Comparison of ENCODE assay signal across 2 cellular contexts in genomic region chr13:67224148-67224846, GRCh38.
TF ChIP-seq lines count a peak whose summit lies in the region.

No MANE protein-coding gene starts in this region.

TF ChIP-seq in SK-N-SH, 30 proteins besides CTCF, POLR2A, EP300 and RAD21 (continued from another document):
- TF ChIP-seq USF2 (IDR thresholded peaks at IDR 0.05; ENCODE audit: borderline replicate concordance, low read depth, low read length) (no peak), SMC3 (IDR thresholded peaks at IDR 0.05; ENCODE audit: low read depth, low read length) (peak; percentile 88), TAF1 (IDR thresholded peaks at IDR 0.05; ENCODE audit: borderline replicate concordance, low read depth, low read length) (no peak), RFX5 (IDR thresholded peaks at IDR 0.05; ENCODE audit: low read length) (no peak), FOSL2 (IDR thresholded peaks at IDR 0.05; ENCODE audit: borderline replicate concordance, low read depth) (no peak), CHD2 (IDR thresholded peaks at IDR 0.05; ENCODE audit: low read length, partially characterized antibody) (peak; percentile 72), YY1 (IDR thresholded peaks at IDR 0.05; ENCODE audit: low read depth) (no peak), GABPA (IDR thresholded peaks at IDR 0.05; ENCODE audit: low read depth) (no peak), MXI1 (IDR thresholded peaks at IDR 0.05; ENCODE audit: low read depth, low read length) (no peak), TCF12 (IDR thresholded peaks at IDR 0.05) (no peak; the same call in 1 of the 2 replicates), TEAD4 (IDR thresholded peaks at IDR 0.05; ENCODE audit: borderline replicate concordance, insufficient read depth) (no peak), REST (IDR thresholded peaks at IDR 0.05; ENCODE audit: low read depth, low read length) (no peak), GATA2 (CRISPR knock-in tag; IDR thresholded peaks at IDR 0.05) (no peak), MAX (IDR thresholded peaks at IDR 0.05; ENCODE audit: low read depth) (no peak), IRF3 (IDR thresholded peaks at IDR 0.05; ENCODE audit: low read depth, low read length) (no peak), RCOR1 (IDR thresholded peaks at IDR 0.05; ENCODE audit: low read length) (0 out of 2 replicates have a peak, but pooled peaks have one; percentile 27), PBX3 (IDR thresholded peaks at IDR 0.05) (no peak), JUND (IDR thresholded peaks at IDR 0.05) (no peak), ELF1 (IDR thresholded peaks at IDR 0.05) (no peak), MEF2A (IDR thresholded peaks at IDR 0.05; ENCODE audit: borderline replicate concordance, low read depth) (no peak)

TF ChIP-seq in K562, 482 proteins besides CTCF, POLR2A, EP300 and RAD21 (continued from another document):
- TF ChIP-seq NFIC (IDR thresholded peaks at IDR 0.05) (peak; percentile 100), DPF2 (IDR thresholded peaks at IDR 0.05) (0 out of 2 replicates have a peak, but pooled peaks have one; percentile 16), XRCC5 (IDR thresholded peaks at IDR 0.05; ENCODE audit: low read depth, low read length) (no peak), BRD9 (IDR thresholded peaks at IDR 0.05; ENCODE audit: low read depth, partially characterized antibody) (no peak), ILF3 (IDR thresholded peaks at IDR 0.05; ENCODE audit: borderline replicate concordance) (no peak), ZNF431 (CRISPR knock-in tag; IDR thresholded peaks at IDR 0.05) (no peak), ZZZ3 (IDR thresholded peaks at IDR 0.05) (no peak), EGR1 (conservative IDR thresholded peaks at IDR 0.05) (no peak), C11orf30 (IDR thresholded peaks at IDR 0.05; ENCODE audit: low read depth) (no peak), MTF1 (CRISPR knock-in tag; IDR thresholded peaks at IDR 0.05; ENCODE audit: borderline replicate concordance) (no peak), KLF1 (tag; IDR thresholded peaks at IDR 0.05) (no peak), CTCFL (IDR thresholded peaks at IDR 0.05; ENCODE audit: borderline replicate concordance, insufficient read depth, low read depth, low read length, poor library complexity, severe bottlenecking) (no peak), ZNF644 (tag; IDR thresholded peaks at IDR 0.05; ENCODE audit: low read depth) (no peak), HDAC8 (tag; IDR thresholded peaks at IDR 0.05) (no peak), DIDO1 (tag; IDR thresholded peaks at IDR 0.05; ENCODE audit: low read depth) (no peak), THRA (IDR thresholded peaks at IDR 0.05) (no peak), DNMT1 (IDR thresholded peaks at IDR 0.05) (no peak), JUNB (CRISPR knock-in tag; conservative IDR thresholded peaks at IDR 0.05) (no peak), MEIS2 (IDR thresholded peaks at IDR 0.05; ENCODE audit: partially characterized antibody) (no peak), BRCA1 (IDR thresholded peaks at IDR 0.05) (peak; percentile 91; the same call in 1 of the 2 replicates), BRCA1 (CRISPR knock-in tag; IDR thresholded peaks at IDR 0.05) (no peak), CREB1 (IDR thresholded peaks at IDR 0.05) (no peak), CREB1 (CRISPR knock-in tag; IDR thresholded peaks at IDR 0.05) (no peak), GTF2F1 (IDR thresholded peaks at IDR 0.05; ENCODE audit: low read depth, low read length) (no peak), SMC3 (conservative IDR thresholded peaks at IDR 0.05; ENCODE audit: insufficient read depth, low read depth, low read length) (peak; percentile 51), NCOA2 (IDR thresholded peaks at IDR 0.05; ENCODE audit: partially characterized antibody in 2 of 2) (peak in 1 of 2 experiments; percentile 47), MTA3 (IDR thresholded peaks at IDR 0.05; ENCODE audit: borderline replicate concordance) (no peak), CHD4 (IDR thresholded peaks at IDR 0.05; ENCODE audit: insufficient read depth, insufficient replicate concordance, low read depth, low read length, poor library complexity, severe bottlenecking) (no peak), BRF2 (IDR thresholded peaks at IDR 0.05; ENCODE audit: borderline replicate concordance, insufficient read depth, insufficient read length) (no peak), VEZF1 (CRISPR knock-in tag; IDR thresholded peaks at IDR 0.05) (peak; percentile 76), CEBPB (tag; IDR thresholded peaks at IDR 0.05) (peak; percentile 43; the same call in 1 of the 2 replicates), SAP30 (IDR thresholded peaks at IDR 0.05; ENCODE audit: borderline replicate concordance, insufficient read depth, low read depth, low read length, poor library complexity, severe bottlenecking) (no peak), DLX4 (CRISPR knock-in tag; IDR thresholded peaks at IDR 0.05) (no peak), SMAD1 (IDR thresholded peaks at IDR 0.05; ENCODE audit: low read depth, low read length, partially characterized antibody) (peak; percentile 95), ZNF695 (CRISPR knock-in tag; IDR thresholded peaks at IDR 0.05) (no peak), STAT6 (CRISPR knock-in tag; IDR thresholded peaks at IDR 0.05) (no peak), ZNF174 (CRISPR knock-in tag; IDR thresholded peaks at IDR 0.05) (no peak), FOXA1 (IDR thresholded peaks at IDR 0.05; ENCODE audit: borderline replicate concordance) (no peak), SPI1 (IDR thresholded peaks at IDR 0.05; ENCODE audit: borderline replicate concordance, low read depth, low read length) (no peak), DACH1 (IDR thresholded peaks at IDR 0.05; ENCODE audit: partially characterized antibody) (peak; percentile 22), ESRRB (CRISPR knock-in tag; IDR thresholded peaks at IDR 0.05; ENCODE audit: borderline replicate concordance) (no peak), TSC22D4 (tag; IDR thresholded peaks at IDR 0.05) (no peak), DEAF1 (CRISPR knock-in tag; IDR thresholded peaks at IDR 0.05) (peak; percentile 58), ZNF133 (CRISPR knock-in tag; IDR thresholded peaks at IDR 0.05) (no peak), MYC (IDR thresholded peaks at IDR 0.05; ENCODE audit: low read depth, low read length) (no peak), MYC (CRISPR knock-in tag; IDR thresholded peaks at IDR 0.05; ENCODE audit: borderline replicate concordance, low read depth) (no peak), TCF3 (CRISPR knock-in tag; IDR thresholded peaks at IDR 0.05) (no peak), NFIX (CRISPR knock-in tag; IDR thresholded peaks at IDR 0.05; ENCODE audit: low read depth) (peak; percentile 80), POLR2AphosphoS2 (IDR thresholded peaks at IDR 0.05; ENCODE audit: low read length) (no peak), PHB (CRISPR knock-in tag; IDR thresholded peaks at IDR 0.05) (no peak)
